Comparison of ENCODE assay signal across 15 cellular contexts in the genomic region with DNA sequence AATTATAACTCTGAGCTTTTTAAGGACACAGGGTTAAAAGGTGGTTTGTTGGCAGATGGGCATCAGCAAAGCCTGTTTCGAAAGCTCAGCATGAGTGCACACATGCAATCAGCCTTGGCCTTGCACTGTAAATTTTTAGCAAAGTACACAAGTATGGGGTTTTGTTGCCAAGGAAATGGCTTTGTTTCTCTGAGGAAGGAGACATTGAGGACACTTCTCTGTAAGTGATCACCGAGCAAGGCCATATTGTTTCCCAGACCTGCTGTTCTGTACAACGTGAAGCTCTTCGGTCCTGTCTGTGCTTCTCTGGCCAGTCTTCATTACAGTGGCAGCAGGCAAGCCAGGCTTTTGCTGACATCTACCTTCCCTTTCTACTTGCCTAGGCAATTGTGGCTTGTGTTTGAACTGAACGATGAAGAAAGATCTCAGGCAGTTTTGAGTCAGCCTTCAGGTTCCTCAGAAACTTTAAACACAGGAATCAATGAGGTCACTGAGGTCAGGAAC. TPM values are rescaled to one million over a fixed set of nuclear protein-coding genes. Genes with fewer than 3 reads are reported as not detected.
DNase-seq lines count a peak whose midpoint lies in the region; ATAC-seq, FAIRE-seq and TF ChIP-seq lines count a peak whose summit lies in the region.
"Had no signal": no experiment of that assay in that cellular context is flagged by ENCODE, and none has a peak within 500 bp of the region (broad histone marks: within the 10 kb centered on the region; RNA-seq: fewer than 3 reads in every experiment).

No MANE protein-coding gene starts in this region.

- H3K4me2 ChIP-seq in A549 (no peak overlapping the region), DND-41 (ENCODE audit: insufficient read depth, low read length) (no peak overlapping the region)

- H3K36me3 Mint-ChIP-seq in immature natural killer cell (no peaks in the 10 kb centered on the region), Calu3 (ENCODE audit: insufficient read depth, unreplicated experiment) (no peaks in the 10 kb centered on the region)
- H3K36me3 Mint-ChIP-seq: IgD-negative memory B cell had no signal

- no peaks in the 10 kb centered on the region for H3K4me1 Mint-ChIP-seq in immature natural killer cell
- peaks cover 11% of the 10 kb centered on the region for H3K4me1 Mint-ChIP-seq in Calu3 (ENCODE audit: low read depth, unreplicated experiment)

- no peak for ATAC-seq in A549
- no peak for ATAC-seq in DND-41 (ENCODE audit: insufficient read depth, low read depth)
- peak; percentile 41 for ATAC-seq in left lung

- POLR2A ChIA-PET in A549 (lab: Yijun Ruan, JAX) = interaction anchor here (0.7 kb wide), 1 partner anchor 13 kb away, joined by 4 read pairs; no protein-coding TSS in a partner anchor

- H3K9me3 ChIP-seq in A549 (no peaks in the 10 kb centered on the region), DND-41 (ENCODE audit: insufficient read depth, low read length, severe bottlenecking) (no peaks in the 10 kb centered on the region), left lung (no peaks in the 10 kb centered on the region)
- H3K9me3 ChIP-seq: thoracic aorta had no signal

- H4K20me1 ChIP-seq in DND-41 (ENCODE audit: insufficient read depth, low read length) = no peaks in the 10 kb centered on the region

- no peak for TF ChIP-seq POLR2A in A549 (IDR thresholded peaks at IDR 0.05; ENCODE audit: low read length)

- intact Hi-C loops in left lung (cut with DNase I) = no loop called here
- intact Hi-C loops in Calu3 (cut with micrococcal nuclease; ENCODE audit: unreplicated experiment) = loop anchor here (10.0 kb wide), 1 partner anchor 584 kb away; a partner anchor contains a TSS

- H3K27ac Mint-ChIP-seq in immature natural killer cell (no peak overlapping the region), Calu3 (ENCODE audit: unreplicated experiment) (no peak overlapping the region)
- H3K27ac Mint-ChIP-seq: dendritic cell treated with granulocyte-macrophage colony-stimulating factor and Interleukin-4, amounts not matched to agents 40 ng/mL and 50 ng/mL, for 4 days; IgD-negative memory B cell had no signal

- H3K4me3 ChIP-seq in A549 (no peak overlapping the region), DND-41 (ENCODE audit: low read depth in 1 of 2, low read length in 2 of 2) (no peak overlapping the region), left lung (no peak overlapping the region)
- H3K4me3 ChIP-seq: thoracic aorta had no signal

- H3K4me3 Mint-ChIP-seq in immature natural killer cell (no peak overlapping the region), Calu3 (ENCODE audit: low read depth, unreplicated experiment) (no peak overlapping the region)
- H3K4me3 Mint-ChIP-seq: dendritic cell treated with granulocyte-macrophage colony-stimulating factor and Interleukin-4, amounts not matched to agents 40 ng/mL and 50 ng/mL, for 4 days; IgD-negative memory B cell had no signal

- WGBS in A549 (ENCODE audit: missing lambda C conversion rate) = 83% methylated on average over 5 of the region's 5 CpGs

- H3K36me3 ChIP-seq in DND-41 (ENCODE audit: insufficient read depth, low read length) (no peaks in the 10 kb centered on the region), left lung (no peaks in the 10 kb centered on the region)
- H3K36me3 ChIP-seq: thoracic aorta had no signal

- peaks cover 8% of the 10 kb centered on the region; the same call in 2 of the 3 replicates for H3K4me1 ChIP-seq in A549
- no peaks in the 10 kb centered on the region for H3K4me1 ChIP-seq in DND-41 (ENCODE audit: insufficient read depth, low read length)
- H3K4me1 ChIP-seq in left lung = peaks cover 0 to 5% of the 10 kb centered on the region in 2 donors

- H3K9me3 Mint-ChIP-seq in immature natural killer cell (peaks cover 0 to 2% (median 0%) of the 10 kb centered on the region in 6 donors), Calu3 (ENCODE audit: low read depth, unreplicated experiment) (no peaks in the 10 kb centered on the region)
- H3K9me3 Mint-ChIP-seq: dendritic cell treated with granulocyte-macrophage colony-stimulating factor and Interleukin-4, amounts not matched to agents 40 ng/mL and 50 ng/mL, for 4 days; IgD-negative memory B cell had no signal

- H2AFZ ChIP-seq in DND-41 (ENCODE audit: low read depth, low read length) = peak overlapping the region; percentile 42; the same call in 1 of the 2 replicates

- H3K79me2 ChIP-seq in DND-41 (ENCODE audit: insufficient read depth, low read length) = no peaks in the 10 kb centered on the region

- H3K27me3 Mint-ChIP-seq in immature natural killer cell (ENCODE audit: low read depth in 3 of 3) = peaks cover 0 to 2% (median 0%) of the 10 kb centered on the region in 3 donors
- no peaks in the 10 kb centered on the region for H3K27me3 Mint-ChIP-seq in Calu3 (ENCODE audit: unreplicated experiment)
- H3K27me3 Mint-ChIP-seq: IgD-negative memory B cell had no signal

- TF ChIP-seq CTCF in A549 (IDR thresholded peaks at IDR 0.05) (no peak), DND-41 (IDR thresholded peaks at IDR 0.05; ENCODE audit: borderline replicate concordance, extremely low read depth, low read length, poor library complexity, severe bottlenecking) (no peak), left lung (IDR thresholded peaks at IDR 0.05) (no peak), Calu3 (IDR thresholded peaks at IDR 0.05; ENCODE audit: unreplicated experiment) (no peak)

- no peak for TF ChIP-seq RAD21 in A549 (conservative IDR thresholded peaks at IDR 0.05 in 1 of 2, IDR thresholded peaks at IDR 0.05 in 1 of 2)

- H3K27ac ChIP-seq in A549 = peak overlapping the region; percentile 28 to 36; a peak in 1 of 6 replicates
- no peak overlapping the region for H3K27ac ChIP-seq in DND-41 (ENCODE audit: low read length)
- H3K27ac ChIP-seq in left lung = peak overlapping the region in 1 of 2 donors; percentile 18
- H3K27ac ChIP-seq: thoracic aorta had no signal

- DNase-seq in A549 (ENCODE audit: low read depth in 1 of 2, low spot score in 1 of 2) (no peak), DND-41 (no peak), amniotic epithelial cell (ENCODE audit: low read depth) (peak; percentile 70), left lung (no peak), OCI-M2 (lab: John Stamatoyannopoulos, UW; ENCODE audit: unreplicated experiment) (no peak), immature natural killer cell (no peak), T1000 (lab: John Stamatoyannopoulos, UW) (no peak), Calu3 (no peak)
- DNase-seq: aorta, NCI-H1105, NCI-H345, T-helper 1 cell had no signal

- TF ChIP-seq EP300 in A549 (IDR thresholded peaks at IDR 0.05) = no peak

- H3K27me3 ChIP-seq in DND-41 (ENCODE audit: insufficient read depth, low read length, poor library complexity) (no peaks in the 10 kb centered on the region), left lung (no peaks in the 10 kb centered on the region)

- CTCF ChIA-PET in A549 (lab: Yijun Ruan, JAX) = interaction anchor here (0.8 to 23.4 kb wide), 9 partner anchors 9 to 494 kb away, joined by 3 to 469 read pairs (median 10); a partner anchor contains a TSS
- CTCF ChIA-PET in Calu3 (lab: Charles Lee) = interaction anchor here (4.2 kb wide), 1 partner anchor 69 kb away, joined by 22 read pairs; no protein-coding TSS in a partner anchor

- BruUV-seq in Calu3 (replicated peaks; lab: Mats Ljungman, UMichigan) = no TSS peak

- H3K9ac ChIP-seq in DND-41 (ENCODE audit: low read depth, low read length) = no peak overlapping the region

- FAIRE-seq in A549 (lab: Jason Lieb, UNC) = no peak

TF ChIP-seq in A549, 52 proteins besides CTCF, POLR2A, EP300 and RAD21 (continues in another document):
- no peak for TF ChIP-seq SREBF2 (IDR thresholded peaks at IDR 0.05)
- TF ChIP-seq, protein P1, sequence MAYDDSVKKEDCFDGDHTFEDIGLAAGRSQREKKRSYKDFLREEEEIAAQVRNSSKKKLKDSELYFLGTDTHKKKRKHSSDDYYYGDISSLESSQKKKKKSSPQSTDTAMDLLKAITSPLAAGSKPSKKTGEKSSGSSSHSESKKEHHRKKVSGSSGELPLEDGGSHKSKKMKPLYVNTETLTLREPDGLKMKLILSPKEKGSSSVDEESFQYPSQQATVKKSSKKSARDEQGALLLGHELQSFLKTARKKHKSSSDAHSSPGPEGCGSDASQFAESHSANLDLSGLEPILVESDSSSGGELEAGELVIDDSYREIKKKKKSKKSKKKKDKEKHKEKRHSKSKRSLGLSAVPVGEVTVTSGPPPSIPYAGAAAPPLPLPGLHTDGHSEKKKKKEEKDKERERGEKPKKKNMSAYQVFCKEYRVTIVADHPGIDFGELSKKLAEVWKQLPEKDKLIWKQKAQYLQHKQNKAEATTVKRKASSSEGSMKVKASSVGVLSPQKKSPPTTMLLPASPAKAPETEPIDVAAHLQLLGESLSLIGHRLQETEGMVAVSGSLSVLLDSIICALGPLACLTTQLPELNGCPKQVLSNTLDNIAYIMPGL (CRISPR knock-in tag; IDR thresholded peaks at IDR 0.05; ENCODE audit: borderline replicate concordance) = no peak
- TF ChIP-seq, protein P2, sequence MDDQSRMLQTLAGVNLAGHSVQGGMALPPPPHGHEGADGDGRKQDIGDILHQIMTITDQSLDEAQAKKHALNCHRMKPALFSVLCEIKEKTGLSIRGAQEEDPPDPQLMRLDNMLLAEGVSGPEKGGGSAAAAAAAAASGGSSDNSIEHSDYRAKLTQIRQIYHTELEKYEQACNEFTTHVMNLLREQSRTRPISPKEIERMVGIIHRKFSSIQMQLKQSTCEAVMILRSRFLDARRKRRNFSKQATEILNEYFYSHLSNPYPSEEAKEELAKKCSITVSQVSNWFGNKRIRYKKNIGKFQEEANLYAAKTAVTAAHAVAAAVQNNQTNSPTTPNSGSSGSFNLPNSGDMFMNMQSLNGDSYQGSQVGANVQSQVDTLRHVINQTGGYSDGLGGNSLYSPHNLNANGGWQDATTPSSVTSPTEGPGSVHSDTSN (IDR thresholded peaks at IDR 0.05) = no peak
- TF ChIP-seq, protein P3, sequence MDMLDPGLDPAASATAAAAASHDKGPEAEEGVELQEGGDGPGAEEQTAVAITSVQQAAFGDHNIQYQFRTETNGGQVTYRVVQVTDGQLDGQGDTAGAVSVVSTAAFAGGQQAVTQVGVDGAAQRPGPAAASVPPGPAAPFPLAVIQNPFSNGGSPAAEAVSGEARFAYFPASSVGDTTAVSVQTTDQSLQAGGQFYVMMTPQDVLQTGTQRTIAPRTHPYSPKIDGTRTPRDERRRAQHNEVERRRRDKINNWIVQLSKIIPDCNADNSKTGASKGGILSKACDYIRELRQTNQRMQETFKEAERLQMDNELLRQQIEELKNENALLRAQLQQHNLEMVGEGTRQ (IDR thresholded peaks at IDR 0.05) = no peak

RNA-seq across cellular contexts. Expression of a gene that starts 27.9 kb away (rescaled TPM):
- polyA plus RNA-seq in A549 (2011; rRNA removed) (329 and 381 TPM in 2 replicates), A549 (2017; fragmentation: RNase III; extraction: RNeasy Plus Mini Kit Qiagen cat#74134 plus additional on column Dnase treatment) (96.4 to 113 TPM (median 106 TPM) in 3 replicates), immature natural killer cell (100 to 1,000 TPM; 261 to 295 (median 263) TPM)
- 165 and 222 TPM in 2 replicates for polyA plus RNA-seq in A549 (2012; cell fraction: cytosol; rRNA removed)
- 49.6 and 81.8 TPM in 2 replicates for polyA plus RNA-seq in A549 (2012; cell fraction: nucleus; rRNA removed)
- 97.8 and 196 TPM in 2 replicates for polyA minus RNA-seq in A549 (2011; rRNA and poly(A)+ RNA removed)
- total RNA-seq in left lung (10 to 100 TPM; 60.3 to 98.1 TPM), Calu3 (2022) (27.9 and 33.7 TPM in 2 replicates)
